23 cellular contexts compared by ENCODE assay signal in the genomic region with DNA sequence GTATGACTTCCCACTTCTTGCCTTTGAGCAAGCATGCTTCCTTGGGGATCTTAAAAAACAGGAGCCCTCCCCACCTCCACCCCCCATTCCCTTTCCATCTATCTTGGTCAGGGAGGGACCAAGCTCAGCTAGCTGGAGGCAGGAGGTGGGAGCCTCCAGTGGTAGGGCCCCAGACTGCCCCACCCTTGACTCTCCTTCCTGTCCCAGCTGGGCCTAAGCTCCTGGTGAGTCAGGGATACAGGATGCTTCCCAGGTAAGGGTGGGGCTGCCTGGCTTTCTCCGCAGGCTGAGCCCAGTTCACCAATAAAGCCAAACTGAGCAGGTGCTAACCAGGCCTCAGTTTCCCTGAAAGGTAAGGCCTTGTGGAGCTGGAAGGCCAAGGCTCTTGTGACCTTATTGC. TPM values are rescaled to one million over a fixed set of nuclear protein-coding genes. Genes with fewer than 3 reads are reported as not detected.
A peak's percentile ranks its signal among the peaks of the same experiment; 100 is the strongest.
DNase-seq lines count a peak whose midpoint lies in the region; ATAC-seq and TF ChIP-seq lines count a peak whose summit lies in the region.
"Had no signal": no experiment of that assay in that cellular context is flagged by ENCODE, and none has a peak within 500 bp of the region (broad histone marks: within the 10 kb centered on the region; RNA-seq: fewer than 3 reads in every experiment).

No MANE protein-coding gene starts in this region.

- H3K56ac ChIP-seq in mesendoderm (ENCODE audit: low read length): no peak overlapping the region

- H3K9me3 Mint-ChIP-seq in activated naive CD4-positive, alpha-beta T cell treated with anti-CD3 and anti-CD28 coated beads for 36 hours: no peaks in the 10 kb centered on the region

- H3K23ac ChIP-seq in mesendoderm (ENCODE audit: low read length): no peak overlapping the region

- no peak overlapping the region for H3K4ac ChIP-seq in mesendoderm (ENCODE audit: low read depth, low read length)

- H2AFZ ChIP-seq in HCT116 (ENCODE audit: low read depth, low read length, poor library complexity, severe bottlenecking): no peak overlapping the region

- ATAC-seq in HCT116: 0 out of 2 replicates have a peak, but pooled peaks have one; percentile 40
- peak; percentile 13 for ATAC-seq in left colon
- ATAC-seq in HG02642 (IDR thresholded peaks at IDR 0.05; ENCODE audit: poor library complexity, unreplicated experiment): no peak
- ATAC-seq: HepG2, K562 had no signal

- TF ChIP-seq CTCF in HCT116 (IDR thresholded peaks at IDR 0.05 in 2 of 3, conservative IDR thresholded peaks at IDR 0.05 in 1 of 3; ENCODE audit: borderline replicate concordance in 1 of 3, insufficient read depth in 1 of 3, low read depth in 2 of 3, low read length in 2 of 3): no peak
- TF ChIP-seq CTCF in RWPE1 (conservative IDR thresholded peaks at IDR 0.05; ENCODE audit: low read depth): no peak
- no peak for TF ChIP-seq CTCF in epithelial cell of esophagus (IDR thresholded peaks at IDR 0.05; ENCODE audit: insufficient read depth, low read depth, low read length, missing control alignments)

- intact Hi-C loops in HCT116 (cut with micrococcal nuclease): no loop called here
- intact Hi-C loops in left colon (cut with DNase I, micrococcal nuclease): no loop called here
- intact Hi-C loops in activated naive CD4-positive, alpha-beta T cell treated with anti-CD3 and anti-CD28 coated beads for 36 hours (cut with micrococcal nuclease): no loop called here

- H3K36me3 ChIP-seq in HCT116 (ENCODE audit: control insufficient read depth in 1 of 2, insufficient read depth in 2 of 2, low read length in 2 of 2) (no peaks in the 10 kb centered on the region; a peak in 1 of 4 replicates), mesendoderm (ENCODE audit: control insufficient read depth, insufficient read depth, low read length) (no peaks in the 10 kb centered on the region)

- no peak overlapping the region for H2BK5ac ChIP-seq in mesendoderm (ENCODE audit: low read length)

- DNase-seq in HCT116 (ENCODE audit: low read depth, low spot score) (no peak), RWPE1 (ENCODE audit: low spot score) (peak; percentile 81), epithelial cell of esophagus (ENCODE audit: low read depth) (peak; percentile 79), left colon (peak in 1 of 2 donors; percentile 56), mesendoderm (no peak), amygdala (lab: John Stamatoyannopoulos, UW) (no peak)
- no peak for DNase-seq in activated naive CD4-positive, alpha-beta T cell treated with anti-CD3 and anti-CD28 coated beads for 36 hours
- DNase-seq: CD4-positive, CD25-positive, alpha-beta regulatory T cell; COR-L47; DMS79 treated with DMSO at 0.1 percent for 48 hours; MM.1S; NCI-H1048; NCI-H1436; NCI-H187 treated with DMSO at 0.1 percent for 48 hours; NCI-H2107; NCI-H2227 treated with DMSO at 0.1 percent for 48 hours; NCI-H510A treated with DMSO at 0.1 percent for 48 hours; NCI-H82; SHP77 had no signal

- H3K9me2 ChIP-seq in HCT116 (ENCODE audit: insufficient read depth): no peaks in the 10 kb centered on the region

- POLR2A ChIA-PET in HCT116 (lab: Charles Lee): no interaction called here
- POLR2A ChIA-PET in RWPE1 (lab: Yijun Ruan, JAX; ENCODE audit: low non-redundant PET): interaction anchor here (0.5 to 3.6 kb wide), 2 partner anchors 14 to 197 kb away, joined by 3 to 14 read pairs; partner anchors contain the start of gene EFNB1

- H2BK120ac ChIP-seq in mesendoderm (ENCODE audit: low read depth, low read length): no peak overlapping the region

- CTCF ChIA-PET in HCT116 (lab: Charles Lee): no interaction called here
- CTCF ChIA-PET in RWPE1 (lab: Yijun Ruan, JAX): interaction anchor here (1.6 kb wide), 1 partner anchor 16 kb away, joined by 7 read pairs; no protein-coding TSS in a partner anchor
- CTCF ChIA-PET in activated naive CD4-positive, alpha-beta T cell treated with anti-CD3 and anti-CD28 coated beads for 36 hours (lab: Charles Lee): no interaction called here

- no peak overlapping the region for H4K5ac ChIP-seq in mesendoderm (ENCODE audit: low read length)

- no peaks in the 10 kb centered on the region for H3K9me3 ChIP-seq in HCT116 (ENCODE audit: control insufficient read depth in 1 of 2, insufficient read depth in 1 of 2, low read depth in 1 of 2, low read length in 2 of 2)

- H3K27me3 ChIP-seq in HCT116 (ENCODE audit: insufficient read depth, low read length) (no peaks in the 10 kb centered on the region), mesendoderm (ENCODE audit: insufficient read depth, low read length, poor library complexity) (no peaks in the 10 kb centered on the region)

- no CpG with 5 or more reads among the region's 1 CpG for WGBS in mesendoderm (ENCODE audit: extremely low coverage, insufficient coverage, low lambda C conversion rate)

- RAD21 ChIA-PET in HCT116 (lab: Charles Lee; ENCODE audit: low non-redundant PET in 1 of 2, low total read pairs in 2 of 2, uncharacterized antibody in 2 of 2, unreplicated experiment in 2 of 2): no interaction called here

- no peak overlapping the region for H3K18ac ChIP-seq in mesendoderm (ENCODE audit: low read length)

- H3K27ac ChIP-seq in HCT116 (ENCODE audit: low read depth, low read length) (no peak overlapping the region), RWPE1 (peak overlapping the region; percentile 82), mesendoderm (ENCODE audit: low read depth, low read length) (no peak overlapping the region)

- H3K4me1 Mint-ChIP-seq in activated naive CD4-positive, alpha-beta T cell treated with anti-CD3 and anti-CD28 coated beads for 36 hours (ENCODE audit: low read depth): no peaks in the 10 kb centered on the region
- H3K4me1 Mint-ChIP-seq: B cell; CD4-positive, CD25-positive, alpha-beta regulatory T cell had no signal

- H3K36me3 Mint-ChIP-seq in activated naive CD4-positive, alpha-beta T cell treated with anti-CD3 and anti-CD28 coated beads for 36 hours (ENCODE audit: low read depth): no peaks in the 10 kb centered on the region
- H3K36me3 Mint-ChIP-seq: CD4-positive, CD25-positive, alpha-beta regulatory T cell had no signal

- H4K20me1 ChIP-seq in HCT116 (ENCODE audit: insufficient read depth): no peaks in the 10 kb centered on the region

- no peaks in the 10 kb centered on the region for H3K79me1 ChIP-seq in mesendoderm (ENCODE audit: low read length)

- no peak overlapping the region for H4K8ac ChIP-seq in mesendoderm (ENCODE audit: low read depth, low read length)

- no peak overlapping the region for H2BK15ac ChIP-seq in mesendoderm (replicated peaks; ENCODE audit: low read depth)

- no TSS peak for BruUV-seq in HCT116 (replicated peaks; lab: Mats Ljungman, UMichigan)

- no peaks in the 10 kb centered on the region for H3K27me3 Mint-ChIP-seq in activated naive CD4-positive, alpha-beta T cell treated with anti-CD3 and anti-CD28 coated beads for 36 hours (ENCODE audit: low read depth)
- H3K27me3 Mint-ChIP-seq: B cell; CD4-positive, CD25-positive, alpha-beta regulatory T cell had no signal

- H3K4me3 ChIP-seq in HCT116 (replicated peaks in 1 of 2; ENCODE audit: low read depth in 1 of 2, low read length in 2 of 2) (no peak overlapping the region), epithelial cell of esophagus (ENCODE audit: low read length) (no peak overlapping the region), mesendoderm (ENCODE audit: low read length) (no peak overlapping the region)
- H3K4me3 ChIP-seq: K562 had no signal

- H3K4me3 Mint-ChIP-seq in activated naive CD4-positive, alpha-beta T cell treated with anti-CD3 and anti-CD28 coated beads for 36 hours: no peak overlapping the region
- H3K4me3 Mint-ChIP-seq: B cell; CD4-positive, CD25-positive, alpha-beta regulatory T cell had no signal

- no peaks in the 10 kb centered on the region for H3K79me2 ChIP-seq in HCT116 (ENCODE audit: insufficient read depth, low read length)
- H3K79me2 ChIP-seq in mesendoderm (ENCODE audit: control insufficient read depth, insufficient read depth, low read length): no peaks in the 10 kb centered on the region

- no peak overlapping the region for H3K27ac Mint-ChIP-seq in activated naive CD4-positive, alpha-beta T cell treated with anti-CD3 and anti-CD28 coated beads for 36 hours
- H3K27ac Mint-ChIP-seq: B cell had no signal

- no peaks in the 10 kb centered on the region for H3K4me1 ChIP-seq in HCT116 (ENCODE audit: control insufficient read depth in 1 of 2, insufficient read depth in 2 of 2, low read length in 2 of 2)
- peaks cover 2% of the 10 kb centered on the region for H3K4me1 ChIP-seq in mesendoderm (ENCODE audit: control insufficient read depth, low read depth, low read length)

- no peak overlapping the region for H2AK5ac ChIP-seq in mesendoderm (ENCODE audit: low read length)

- H3K4me2 ChIP-seq in HCT116 (ENCODE audit: low read length) (no peak overlapping the region), mesendoderm (ENCODE audit: low read length) (no peak overlapping the region)

- no peak overlapping the region for H3K9ac ChIP-seq in HCT116 (ENCODE audit: low read length)
- no peak overlapping the region for H3K9ac ChIP-seq in mesendoderm (ENCODE audit: low read length)

- TF ChIP-seq POLR2A in HCT116 (IDR thresholded peaks at IDR 0.05; ENCODE audit: borderline replicate concordance, extremely low read depth, insufficient read depth, insufficient read length): no peak

- TF ChIP-seq RAD21 in HCT116 (IDR thresholded peaks at IDR 0.05; ENCODE audit: low read depth): no peak

TF ChIP-seq in HCT116, 20 proteins besides CTCF, POLR2A, EP300 and RAD21 (continues in another document):
- TF ChIP-seq ELF1 (IDR thresholded peaks at IDR 0.05; ENCODE audit: borderline replicate concordance, low read depth): no peak
- no peak for TF ChIP-seq SIN3A (IDR thresholded peaks at IDR 0.05; ENCODE audit: low read depth)
- TF ChIP-seq EGR1 (IDR thresholded peaks at IDR 0.05; ENCODE audit: low read depth): no peak

RNA-seq across cellular contexts. Expression of gene EFNB1, which starts 15.2 kb away (rescaled TPM):
- total RNA-seq in HCT116 (2021; ENCODE audit: unreplicated experiment): 14.7 TPM
- 12.9 TPM in 2 replicates for polyA plus RNA-seq in HCT116 (2012)
- 10 to 100 TPM; 68.5 to 80.0 TPM for total RNA-seq in left colon
- 3.3 TPM for polyA plus RNA-seq in mesendoderm (2013, experiment 1 of 2)
- polyA plus RNA-seq in mesendoderm (2013, experiment 2 of 2): 3.5 TPM
- 1 to 10 TPM; 3.9 to 4.2 TPM for total RNA-seq in activated naive CD4-positive, alpha-beta T cell treated with anti-CD3 and anti-CD28 coated beads for 36 hours

Comparison
In these comparisons a context has a peak if more than half of its experiments do, and no peak if none do; other contexts are left out.
1. DNase-seq: peak in RWPE1 (single experiment) and epithelial cell of esophagus (single experiment); none in HCT116 (single experiment), mesendoderm (single experiment), activated naive CD4-positive, alpha-beta T cell treated with anti-CD3 and anti-CD28 coated beads for 36 hours (single experiment) and amygdala (0 of 56).